In genomic region chr12:109092484-109093021, GRCh38 we compare ENCODE assay signal across 8 cellular contexts. TPM values are rescaled to one million over a fixed set of nuclear protein-coding genes. Genes with fewer than 3 reads are reported as not detected.
DNase-seq lines count a peak whose midpoint lies in the region; ATAC-seq and TF ChIP-seq lines count a peak whose summit lies in the region.

No MANE protein-coding gene starts in this region.

- no peak for DNase-seq in CD8-positive, alpha-beta memory T cell
- DNase-seq in MV-4-11 (lab: John Stamatoyannopoulos, UW) (peak; percentile 31), osteoblast (ENCODE audit: insufficient read length, low spot score, missing footprints) (no peak), kidney tubule cell (ENCODE audit: low spot score) (no peak), mucosa of descending colon (no peak)

- peaks cover 2% of the 10 kb centered on the region for H4K20me1 ChIP-seq in osteoblast (ENCODE audit: insufficient read depth, low read length)

- H3K4me2 ChIP-seq in osteoblast (ENCODE audit: insufficient read depth, low read length), result peak overlapping the region; percentile 97

- peaks cover 15% of the 10 kb centered on the region for H3K79me2 ChIP-seq in osteoblast (ENCODE audit: insufficient read depth, low read length)

- intact Hi-C loops in mucosa of descending colon (cut with DNase I, micrococcal nuclease), result loop anchor here in 1 of 2 donors (10.0 kb wide), 1 partner anchor 528 kb away; the partner anchor contains the start of genes ISCU and SART3

- H3K27me3 ChIP-seq in CD8-positive, alpha-beta memory T cell (ENCODE audit: insufficient read depth, low read length, poor library complexity, severe bottlenecking), result no peaks in the 10 kb centered on the region
- H3K27me3 ChIP-seq in duodenal mucosa (ENCODE audit: control insufficient read depth in 1 of 2, insufficient read depth in 2 of 2, low read length in 2 of 2) (no peaks in the 10 kb centered on the region), osteoblast (ENCODE audit: insufficient read depth, low read length) (no peaks in the 10 kb centered on the region)

- no peaks in the 10 kb centered on the region for H3K27me3 Mint-ChIP-seq in CD8-positive, alpha-beta memory T cell

- TF ChIP-seq CTCF in osteoblast (IDR thresholded peaks at IDR 0.05; ENCODE audit: extremely low read depth, low read depth, low read length) (no peak), mucosa of descending colon (IDR thresholded peaks at IDR 0.05) (no peak)

- no peaks in the 10 kb centered on the region for H3K9me3 Mint-ChIP-seq in CD8-positive, alpha-beta memory T cell

- H3K4me1 ChIP-seq in CD8-positive, alpha-beta memory T cell (ENCODE audit: insufficient read depth, low read length), result peaks cover 21% of the 10 kb centered on the region
- peaks cover 16 to 27% of the 10 kb centered on the region in 2 donors for H3K4me1 ChIP-seq in duodenal mucosa (ENCODE audit: control insufficient read depth in 1 of 2, insufficient read depth in 2 of 2, low read length in 2 of 2)
- peaks cover 16% of the 10 kb centered on the region for H3K4me1 ChIP-seq in osteoblast (ENCODE audit: insufficient read depth, low read length)
- H3K4me1 ChIP-seq in mucosa of descending colon (ENCODE audit: low read depth), result peaks cover 12% of the 10 kb centered on the region

- ATAC-seq in mucosa of descending colon (no peak), HG03039 (IDR thresholded peaks at IDR 0.05; ENCODE audit: unreplicated experiment) (no peak), GM19455 (IDR thresholded peaks at IDR 0.05; ENCODE audit: unreplicated experiment) (no peak)

- peak overlapping the region; percentile 86 for H3K4me3 ChIP-seq in CD8-positive, alpha-beta memory T cell (ENCODE audit: low read length)
- H3K4me3 ChIP-seq in duodenal mucosa (ENCODE audit: low read depth in 1 of 2, low read length in 2 of 2) (peak overlapping the region; percentile 78 to 88), osteoblast (ENCODE audit: insufficient read depth, low read length) (peak overlapping the region; percentile 77), mucosa of descending colon (no peak overlapping the region)

- peak overlapping the region; percentile 90 for H2AFZ ChIP-seq in osteoblast (ENCODE audit: low read length)

- peaks cover 8% of the 10 kb centered on the region for H3K36me3 ChIP-seq in CD8-positive, alpha-beta memory T cell (ENCODE audit: insufficient read depth, low read length)
- H3K36me3 ChIP-seq in duodenal mucosa (ENCODE audit: control insufficient read depth in 1 of 2, insufficient read depth in 2 of 2, low read length in 2 of 2) (peaks cover 5 to 15% of the 10 kb centered on the region in 2 donors), osteoblast (ENCODE audit: insufficient read depth, low read length) (peaks cover 20% of the 10 kb centered on the region), mucosa of descending colon (ENCODE audit: low read depth) (peaks cover 4% of the 10 kb centered on the region)

- H3K36me3 Mint-ChIP-seq in CD8-positive, alpha-beta memory T cell, result peaks cover 0 to 34% (median 0%) of the 10 kb centered on the region in 3 donors

- H3K4me3 Mint-ChIP-seq in CD8-positive, alpha-beta memory T cell, result peak overlapping the region; percentile 57 to 88 (median 83)

- peak overlapping the region; percentile 86 to 97 (median 94) for H3K27ac Mint-ChIP-seq in CD8-positive, alpha-beta memory T cell

- H3K9me3 ChIP-seq in CD8-positive, alpha-beta memory T cell (ENCODE audit: low read length), result no peaks in the 10 kb centered on the region
- no peaks in the 10 kb centered on the region for H3K9me3 ChIP-seq in duodenal mucosa (ENCODE audit: control insufficient read depth in 1 of 2, low read length in 2 of 2)
- no peaks in the 10 kb centered on the region for H3K9me3 ChIP-seq in osteoblast (ENCODE audit: low read depth, low read length)
- no peaks in the 10 kb centered on the region for H3K9me3 ChIP-seq in mucosa of descending colon

- POLR2A ChIA-PET in CD8-positive, alpha-beta memory T cell (lab: Charles Lee), result interaction anchor here (1.0 kb wide), 2 partner anchors 20 to 38 kb away, joined by 3 to 4 read pairs; no protein-coding TSS in a partner anchor

- H3K9ac ChIP-seq in duodenal mucosa (ENCODE audit: low read depth in 1 of 2, low read length in 2 of 2), result peak overlapping the region; percentile 61 to 88

- H3K4me1 Mint-ChIP-seq in CD8-positive, alpha-beta memory T cell, result peaks cover 27 to 39% (median 29%) of the 10 kb centered on the region in 3 donors

- CTCF ChIA-PET in CD8-positive, alpha-beta memory T cell (lab: Charles Lee), result interaction anchor here (0.8 to 2.6 kb wide), 12 partner anchors 8 to 525 kb away, joined by 3 to 13 read pairs (median 4); partner anchors contain the start of gene USP30

- H3K27ac ChIP-seq in CD8-positive, alpha-beta memory T cell (ENCODE audit: low read depth, low read length), result peak overlapping the region; percentile 70
- no peak overlapping the region for H3K27ac ChIP-seq in duodenal mucosa (ENCODE audit: low read depth, low read length)
- H3K27ac ChIP-seq in osteoblast (ENCODE audit: low read depth, low read length), result peak overlapping the region; percentile 88

RNA-seq across cellular contexts. Expression of gene ALKBH2, which starts 0.7 kb away (rescaled TPM):
- total RNA-seq in CD8-positive, alpha-beta memory T cell, result 10 to 100 TPM; 41.3 to 42.9 TPM
- 16.4 TPM for polyA plus RNA-seq in CD8-positive, alpha-beta memory T cell
- 22.4 and 25.0 TPM in 2 replicates for total RNA-seq in osteoblast
- 10 to 100 TPM in 1 of 3 donors, 1 to 10 TPM in 2; 5.8 to 10.1 (median 7.5) TPM for total RNA-seq in mucosa of descending colon

RNA-seq across cellular contexts. Expression of gene UNG, which starts 4.8 kb away (rescaled TPM):
- total RNA-seq in CD8-positive, alpha-beta memory T cell, result 100 to 1,000 TPM in 1 of 2 experiments, 10 to 100 TPM in 1; 92.3 to 101 TPM
- 37.7 TPM for polyA plus RNA-seq in CD8-positive, alpha-beta memory T cell
- total RNA-seq in osteoblast (38.0 and 41.8 TPM in 2 replicates), mucosa of descending colon (10 to 100 TPM; 22.1 to 39.4 (median 35.6) TPM)

RNA-seq across cellular contexts. Expression of gene ACACB, which starts 23.8 kb away (rescaled TPM):
- 1 to 10 TPM; 7.8 to 7.9 TPM for total RNA-seq in CD8-positive, alpha-beta memory T cell
- 1.4 TPM for polyA plus RNA-seq in CD8-positive, alpha-beta memory T cell
- total RNA-seq in osteoblast, result 13.8 and 16.2 TPM in 2 replicates
- 100 to 1,000 TPM in 1 of 3 donors, 10 to 100 TPM in 2; 54.4 to 155 (median 66.3) TPM for total RNA-seq in mucosa of descending colon

RNA-seq across cellular contexts. Expression of gene USP30, which starts 40.2 kb away (rescaled TPM):
- 1 to 10 TPM; 7.3 to 8.4 TPM for total RNA-seq in CD8-positive, alpha-beta memory T cell
- 12.6 TPM for polyA plus RNA-seq in CD8-positive, alpha-beta memory T cell
- total RNA-seq in osteoblast (10.1 and 15.6 TPM in 2 replicates), mucosa of descending colon (10 to 100 TPM; 18.2 to 32.0 (median 26.9) TPM)
